Comparison of ENCODE assay signal across 2 cellular contexts in the genomic region with DNA sequence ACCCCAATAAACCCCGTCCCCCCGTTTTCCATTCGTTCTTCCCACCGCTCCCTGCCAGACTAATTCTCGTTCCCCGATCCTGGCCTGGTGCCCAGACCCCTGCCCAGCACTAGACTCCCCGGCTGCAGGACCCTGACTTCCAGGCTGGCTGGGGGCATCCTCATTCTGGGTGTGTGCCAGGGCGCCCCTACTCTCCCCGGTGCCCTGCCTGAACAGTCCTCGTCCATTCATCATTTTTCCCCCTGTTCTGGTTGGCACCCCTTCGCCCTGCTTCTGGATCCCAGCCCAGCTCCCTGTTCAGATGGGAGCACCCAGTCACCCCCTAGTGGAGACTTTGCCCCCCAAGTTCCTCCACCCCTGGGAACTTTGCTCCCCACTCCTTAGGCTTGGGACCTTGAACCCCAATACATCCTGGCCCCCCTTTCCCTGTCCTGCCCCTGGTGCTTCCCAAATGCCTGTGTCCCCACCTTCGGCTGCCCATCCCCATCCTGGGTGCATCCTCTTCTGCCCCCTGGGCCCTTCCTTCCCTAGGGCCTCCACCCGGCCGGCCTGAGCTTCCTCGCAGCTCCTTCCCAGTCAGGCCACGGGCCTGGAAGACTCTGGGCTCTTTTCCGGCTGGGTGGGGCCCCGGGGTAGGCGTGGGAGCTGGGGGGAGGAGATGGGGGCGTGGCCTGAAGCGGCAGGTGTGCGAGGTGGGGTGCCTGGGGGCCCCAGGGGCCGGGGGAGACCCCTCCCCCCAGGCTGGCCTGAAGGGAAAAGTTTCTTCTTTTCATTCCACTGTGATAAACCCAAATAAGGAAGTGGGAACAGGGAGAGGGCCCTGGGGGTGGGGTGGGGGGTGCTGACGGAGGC.
TF ChIP-seq lines count a peak whose summit lies in the region.

No MANE protein-coding gene starts in this region.

TF ChIP-seq in endothelial cell of umbilical vein, 7 proteins besides CTCF, POLR2A, EP300 and RAD21:
- TF ChIP-seq POLR2AphosphoS5 (IDR thresholded peaks at IDR 0.05; ENCODE audit: insufficient read depth, low read depth, low read length), result peak; percentile 46
- TF ChIP-seq, protein P1, sequence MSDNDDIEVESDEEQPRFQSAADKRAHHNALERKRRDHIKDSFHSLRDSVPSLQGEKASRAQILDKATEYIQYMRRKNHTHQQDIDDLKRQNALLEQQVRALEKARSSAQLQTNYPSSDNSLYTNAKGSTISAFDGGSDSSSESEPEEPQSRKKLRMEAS (IDR thresholded peaks at IDR 0.05; ENCODE audit: insufficient read depth, insufficient read length), result no peak

TF ChIP-seq in HEK293T, 16 proteins besides CTCF, POLR2A, EP300 and RAD21:
- TF ChIP-seq SP1 (IDR thresholded peaks at IDR 0.05) (no peak), NFRKB (IDR thresholded peaks at IDR 0.05) (no peak), CTBP1 (IDR thresholded peaks at IDR 0.05; ENCODE audit: borderline replicate concordance) (no peak), PKNOX1 (IDR thresholded peaks at IDR 0.05) (no peak), LEF1 (IDR thresholded peaks at IDR 0.05; ENCODE audit: borderline replicate concordance) (no peak), ELF4 (IDR thresholded peaks at IDR 0.05) (no peak), L3MBTL2 (conservative IDR thresholded peaks at IDR 0.05) (no peak), ARNT (IDR thresholded peaks at IDR 0.05) (no peak), BHLHE40 (IDR thresholded peaks at IDR 0.05; ENCODE audit: borderline replicate concordance) (no peak), SUZ12 (IDR thresholded peaks at IDR 0.05) (no peak), FOXK2 (IDR thresholded peaks at IDR 0.05) (no peak), ZNF384 (IDR thresholded peaks at IDR 0.05) (no peak), HDGF (IDR thresholded peaks at IDR 0.05; ENCODE audit: borderline replicate concordance) (no peak), TARDBP (IDR thresholded peaks at IDR 0.05) (no peak), FOXA1 (IDR thresholded peaks at IDR 0.05) (no peak), FOXM1 (IDR thresholded peaks at IDR 0.05; ENCODE audit: borderline replicate concordance) (no peak)
